1 cellular context compared by ENCODE assay signal in the genomic region with DNA sequence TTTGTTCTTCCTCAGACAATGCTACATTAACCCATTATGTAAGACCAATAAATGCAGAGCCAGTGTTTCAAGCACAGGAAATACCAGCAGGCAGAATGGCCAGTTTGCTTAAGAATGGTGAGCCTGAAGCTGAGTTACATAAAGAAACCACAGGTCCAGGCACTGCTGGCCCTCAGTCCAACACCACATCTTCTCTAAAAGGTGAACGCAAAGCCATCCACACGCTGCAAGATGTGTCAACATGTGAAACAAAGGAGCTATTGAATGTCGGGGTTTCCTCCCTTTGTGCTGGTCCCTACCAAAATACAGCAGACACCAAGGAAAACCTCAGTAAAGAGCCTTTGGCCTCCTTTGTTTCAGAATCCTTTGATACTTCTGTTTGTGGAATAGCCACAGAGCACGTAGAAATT.
TF ChIP-seq lines count a peak whose summit lies in the region.

No MANE protein-coding gene starts in this region.

TF ChIP-seq in HepG2, 621 proteins besides CTCF, POLR2A, EP300 and RAD21 (continued from another document):
- TF ChIP-seq, protein P1, sequence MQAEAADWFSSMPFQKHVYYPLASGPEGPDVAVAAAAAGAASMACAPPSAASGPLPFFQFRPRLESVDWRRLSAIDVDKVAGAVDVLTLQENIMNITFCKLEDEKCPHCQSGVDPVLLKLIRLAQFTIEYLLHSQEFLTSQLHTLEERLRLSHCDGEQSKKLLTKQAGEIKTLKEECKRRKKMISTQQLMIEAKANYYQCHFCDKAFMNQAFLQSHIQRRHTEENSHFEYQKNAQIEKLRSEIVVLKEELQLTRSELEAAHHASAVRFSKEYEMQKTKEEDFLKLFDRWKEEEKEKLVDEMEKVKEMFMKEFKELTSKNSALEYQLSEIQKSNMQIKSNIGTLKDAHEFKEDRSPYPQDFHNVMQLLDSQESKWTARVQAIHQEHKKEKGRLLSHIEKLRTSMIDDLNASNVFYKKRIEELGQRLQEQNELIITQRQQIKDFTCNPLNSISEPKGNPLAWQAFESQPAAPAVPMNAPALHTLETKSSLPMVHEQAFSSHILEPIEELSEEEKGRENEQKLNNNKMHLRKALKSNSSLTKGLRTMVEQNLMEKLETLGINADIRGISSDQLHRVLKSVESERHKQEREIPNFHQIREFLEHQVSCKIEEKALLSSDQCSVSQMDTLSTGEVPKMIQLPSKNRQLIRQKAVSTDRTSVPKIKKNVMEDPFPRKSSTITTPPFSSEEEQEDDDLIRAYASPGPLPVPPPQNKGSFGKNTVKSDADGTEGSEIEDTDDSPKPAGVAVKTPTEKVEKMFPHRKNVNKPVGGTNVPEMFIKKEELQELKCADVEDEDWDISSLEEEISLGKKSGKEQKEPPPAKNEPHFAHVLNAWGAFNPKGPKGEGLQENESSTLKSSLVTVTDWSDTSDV (CRISPR knock-in tag; IDR thresholded peaks at IDR 0.05) = no peak
- TF ChIP-seq NFIC (IDR thresholded peaks at IDR 0.05; ENCODE audit: low read length) (peak; percentile 58; the same call in 1 of the 2 replicates), NONO (IDR thresholded peaks at IDR 0.05) (no peak), NONO (CRISPR knock-in tag; conservative IDR thresholded peaks at IDR 0.05) (no peak), MEF2D (CRISPR knock-in tag; IDR thresholded peaks at IDR 0.05) (peak; percentile 45; the same call in 1 of the 2 replicates), HOXA3 (CRISPR knock-in tag; IDR thresholded peaks at IDR 0.05) (no peak), RARA (CRISPR knock-in tag; IDR thresholded peaks at IDR 0.05) (peak; percentile 71), CREM (IDR thresholded peaks at IDR 0.05) (peak; percentile 57), CREM (CRISPR knock-in tag; IDR thresholded peaks at IDR 0.05) (no peak), ZNF235 (CRISPR knock-in tag; IDR thresholded peaks at IDR 0.05; ENCODE audit: borderline replicate concordance) (no peak), MED1 (CRISPR knock-in tag; IDR thresholded peaks at IDR 0.05) (peak; percentile 52; the same call in 1 of the 2 replicates), RFX5 (IDR thresholded peaks at IDR 0.05; ENCODE audit: low read depth, low read length) (no peak), SOX13 (IDR thresholded peaks at IDR 0.05) (peak; percentile 99), SOX13 (CRISPR knock-in tag; conservative IDR thresholded peaks at IDR 0.05 in 1 of 2, IDR thresholded peaks at IDR 0.05 in 1 of 2) (peak in 1 of 2 experiments; percentile 99; a peak in 2 of 4 replicates), ZSCAN25 (CRISPR knock-in tag; IDR thresholded peaks at IDR 0.05) (no peak), NR2F6 (IDR thresholded peaks at IDR 0.05) (peak; percentile 52), NR2F6 (CRISPR knock-in tag; IDR thresholded peaks at IDR 0.05) (no peak), NBN (conservative IDR thresholded peaks at IDR 0.05) (no peak), GATA4 (IDR thresholded peaks at IDR 0.05; ENCODE audit: borderline replicate concordance, low read depth) (no peak), ZMYM4 (CRISPR knock-in tag; IDR thresholded peaks at IDR 0.05) (peak; percentile 25; the same call in 1 of the 2 replicates), ZNF224 (CRISPR knock-in tag; IDR thresholded peaks at IDR 0.05) (no peak), ZNF792 (CRISPR knock-in tag; IDR thresholded peaks at IDR 0.05) (no peak), FOXA1 (IDR thresholded peaks at IDR 0.05) (no peak), FOXA1 (CRISPR knock-in tag; IDR thresholded peaks at IDR 0.05) (peak; percentile 83), HMG20A (CRISPR knock-in tag; IDR thresholded peaks at IDR 0.05; ENCODE audit: borderline replicate concordance) (peak; percentile 16; the same call in 1 of the 2 replicates), ETV5 (CRISPR knock-in tag; IDR thresholded peaks at IDR 0.05; ENCODE audit: borderline replicate concordance) (peak; percentile 60; the same call in 1 of the 2 replicates), PAX8 (CRISPR knock-in tag; IDR thresholded peaks at IDR 0.05; ENCODE audit: borderline replicate concordance) (no peak), FOXP1 (IDR thresholded peaks at IDR 0.05) (no peak), FOXP1 (CRISPR knock-in tag; IDR thresholded peaks at IDR 0.05) (peak; percentile 18; the same call in 1 of the 2 replicates)
- TF ChIP-seq, protein P2, sequence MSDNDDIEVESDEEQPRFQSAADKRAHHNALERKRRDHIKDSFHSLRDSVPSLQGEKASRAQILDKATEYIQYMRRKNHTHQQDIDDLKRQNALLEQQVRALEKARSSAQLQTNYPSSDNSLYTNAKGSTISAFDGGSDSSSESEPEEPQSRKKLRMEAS (IDR thresholded peaks at IDR 0.05) = peak; percentile 31; the same call in 1 of the 2 replicates
- TF ChIP-seq, protein P3, sequence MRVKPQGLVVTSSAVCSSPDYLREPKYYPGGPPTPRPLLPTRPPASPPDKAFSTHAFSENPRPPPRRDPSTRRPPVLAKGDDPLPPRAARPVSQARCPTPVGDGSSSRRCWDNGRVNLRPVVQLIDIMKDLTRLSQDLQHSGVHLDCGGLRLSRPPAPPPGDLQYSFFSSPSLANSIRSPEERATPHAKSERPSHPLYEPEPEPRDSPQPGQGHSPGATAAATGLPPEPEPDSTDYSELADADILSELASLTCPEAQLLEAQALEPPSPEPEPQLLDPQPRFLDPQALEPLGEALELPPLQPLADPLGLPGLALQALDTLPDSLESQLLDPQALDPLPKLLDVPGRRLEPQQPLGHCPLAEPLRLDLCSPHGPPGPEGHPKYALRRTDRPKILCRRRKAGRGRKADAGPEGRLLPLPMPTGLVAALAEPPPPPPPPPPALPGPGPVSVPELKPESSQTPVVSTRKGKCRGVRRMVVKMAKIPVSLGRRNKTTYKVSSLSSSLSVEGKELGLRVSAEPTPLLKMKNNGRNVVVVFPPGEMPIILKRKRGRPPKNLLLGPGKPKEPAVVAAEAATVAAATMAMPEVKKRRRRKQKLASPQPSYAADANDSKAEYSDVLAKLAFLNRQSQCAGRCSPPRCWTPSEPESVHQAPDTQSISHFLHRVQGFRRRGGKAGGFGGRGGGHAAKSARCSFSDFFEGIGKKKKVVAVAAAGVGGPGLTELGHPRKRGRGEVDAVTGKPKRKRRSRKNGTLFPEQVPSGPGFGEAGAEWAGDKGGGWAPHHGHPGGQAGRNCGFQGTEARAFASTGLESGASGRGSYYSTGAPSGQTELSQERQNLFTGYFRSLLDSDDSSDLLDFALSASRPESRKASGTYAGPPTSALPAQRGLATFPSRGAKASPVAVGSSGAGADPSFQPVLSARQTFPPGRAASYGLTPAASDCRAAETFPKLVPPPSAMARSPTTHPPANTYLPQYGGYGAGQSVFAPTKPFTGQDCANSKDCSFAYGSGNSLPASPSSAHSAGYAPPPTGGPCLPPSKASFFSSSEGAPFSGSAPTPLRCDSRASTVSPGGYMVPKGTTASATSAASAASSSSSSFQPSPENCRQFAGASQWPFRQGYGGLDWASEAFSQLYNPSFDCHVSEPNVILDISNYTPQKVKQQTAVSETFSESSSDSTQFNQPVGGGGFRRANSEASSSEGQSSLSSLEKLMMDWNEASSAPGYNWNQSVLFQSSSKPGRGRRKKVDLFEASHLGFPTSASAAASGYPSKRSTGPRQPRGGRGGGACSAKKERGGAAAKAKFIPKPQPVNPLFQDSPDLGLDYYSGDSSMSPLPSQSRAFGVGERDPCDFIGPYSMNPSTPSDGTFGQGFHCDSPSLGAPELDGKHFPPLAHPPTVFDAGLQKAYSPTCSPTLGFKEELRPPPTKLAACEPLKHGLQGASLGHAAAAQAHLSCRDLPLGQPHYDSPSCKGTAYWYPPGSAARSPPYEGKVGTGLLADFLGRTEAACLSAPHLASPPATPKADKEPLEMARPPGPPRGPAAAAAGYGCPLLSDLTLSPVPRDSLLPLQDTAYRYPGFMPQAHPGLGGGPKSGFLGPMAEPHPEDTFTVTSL (CRISPR knock-in tag; IDR thresholded peaks at IDR 0.05; ENCODE audit: borderline replicate concordance) = peak; percentile 31; the same call in 1 of the 2 replicates
- TF ChIP-seq, protein P4, sequence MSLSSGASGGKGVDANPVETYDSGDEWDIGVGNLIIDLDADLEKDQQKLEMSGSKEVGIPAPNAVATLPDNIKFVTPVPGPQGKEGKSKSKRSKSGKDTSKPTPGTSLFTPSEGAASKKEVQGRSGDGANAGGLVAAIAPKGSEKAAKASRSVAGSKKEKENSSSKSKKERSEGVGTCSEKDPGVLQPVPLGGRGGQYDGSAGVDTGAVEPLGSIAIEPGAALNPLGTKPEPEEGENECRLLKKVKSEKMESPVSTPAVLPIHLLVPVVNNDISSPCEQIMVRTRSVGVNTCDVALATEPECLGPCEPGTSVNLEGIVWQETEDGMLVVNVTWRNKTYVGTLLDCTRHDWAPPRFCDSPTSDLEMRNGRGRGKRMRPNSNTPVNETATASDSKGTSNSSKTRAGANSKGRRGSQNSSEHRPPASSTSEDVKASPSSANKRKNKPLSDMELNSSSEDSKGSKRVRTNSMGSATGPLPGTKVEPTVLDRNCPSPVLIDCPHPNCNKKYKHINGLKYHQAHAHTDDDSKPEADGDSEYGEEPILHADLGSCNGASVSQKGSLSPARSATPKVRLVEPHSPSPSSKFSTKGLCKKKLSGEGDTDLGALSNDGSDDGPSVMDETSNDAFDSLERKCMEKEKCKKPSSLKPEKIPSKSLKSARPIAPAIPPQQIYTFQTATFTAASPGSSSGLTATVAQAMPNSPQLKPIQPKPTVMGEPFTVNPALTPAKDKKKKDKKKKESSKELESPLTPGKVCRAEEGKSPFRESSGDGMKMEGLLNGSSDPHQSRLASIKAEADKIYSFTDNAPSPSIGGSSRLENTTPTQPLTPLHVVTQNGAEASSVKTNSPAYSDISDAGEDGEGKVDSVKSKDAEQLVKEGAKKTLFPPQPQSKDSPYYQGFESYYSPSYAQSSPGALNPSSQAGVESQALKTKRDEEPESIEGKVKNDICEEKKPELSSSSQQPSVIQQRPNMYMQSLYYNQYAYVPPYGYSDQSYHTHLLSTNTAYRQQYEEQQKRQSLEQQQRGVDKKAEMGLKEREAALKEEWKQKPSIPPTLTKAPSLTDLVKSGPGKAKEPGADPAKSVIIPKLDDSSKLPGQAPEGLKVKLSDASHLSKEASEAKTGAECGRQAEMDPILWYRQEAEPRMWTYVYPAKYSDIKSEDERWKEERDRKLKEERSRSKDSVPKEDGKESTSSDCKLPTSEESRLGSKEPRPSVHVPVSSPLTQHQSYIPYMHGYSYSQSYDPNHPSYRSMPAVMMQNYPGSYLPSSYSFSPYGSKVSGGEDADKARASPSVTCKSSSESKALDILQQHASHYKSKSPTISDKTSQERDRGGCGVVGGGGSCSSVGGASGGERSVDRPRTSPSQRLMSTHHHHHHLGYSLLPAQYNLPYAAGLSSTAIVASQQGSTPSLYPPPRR (CRISPR knock-in tag; IDR thresholded peaks at IDR 0.05; ENCODE audit: borderline replicate concordance) = peak; percentile 30; the same call in 1 of the 2 replicates
- TF ChIP-seq, protein P5, sequence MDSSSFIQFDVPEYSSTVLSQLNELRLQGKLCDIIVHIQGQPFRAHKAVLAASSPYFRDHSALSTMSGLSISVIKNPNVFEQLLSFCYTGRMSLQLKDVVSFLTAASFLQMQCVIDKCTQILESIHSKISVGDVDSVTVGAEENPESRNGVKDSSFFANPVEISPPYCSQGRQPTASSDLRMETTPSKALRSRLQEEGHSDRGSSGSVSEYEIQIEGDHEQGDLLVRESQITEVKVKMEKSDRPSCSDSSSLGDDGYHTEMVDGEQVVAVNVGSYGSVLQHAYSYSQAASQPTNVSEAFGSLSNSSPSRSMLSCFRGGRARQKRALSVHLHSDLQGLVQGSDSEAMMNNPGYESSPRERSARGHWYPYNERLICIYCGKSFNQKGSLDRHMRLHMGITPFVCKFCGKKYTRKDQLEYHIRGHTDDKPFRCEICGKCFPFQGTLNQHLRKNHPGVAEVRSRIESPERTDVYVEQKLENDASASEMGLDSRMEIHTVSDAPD (CRISPR knock-in tag; IDR thresholded peaks at IDR 0.05) = peak; percentile 64; the same call in 1 of the 2 replicates
